Comparison of ENCODE assay signal across 1 cellular context in genomic region chr3:29456901-29457300, GRCh38.
TF ChIP-seq lines count a peak whose summit lies in the region.

No MANE protein-coding gene starts in this region.

TF ChIP-seq in H1, 55 proteins besides CTCF, POLR2A, EP300 and RAD21:
- no peak for TF ChIP-seq KDM4A (IDR thresholded peaks at IDR 0.05; ENCODE audit: low read depth, low read length, severe bottlenecking)
- TF ChIP-seq CTBP2 (IDR thresholded peaks at IDR 0.05; ENCODE audit: borderline replicate concordance, insufficient read depth, insufficient read length, low read length): no peak
- no peak for TF ChIP-seq RXRA (IDR thresholded peaks at IDR 0.05; ENCODE audit: insufficient read depth, low read depth, low read length)
- no peak for TF ChIP-seq CHD2 (IDR thresholded peaks at IDR 0.05; ENCODE audit: low read length)
- no peak for TF ChIP-seq GABPA (IDR thresholded peaks at IDR 0.05; ENCODE audit: borderline replicate concordance, insufficient read depth, low read length)
- TF ChIP-seq HDAC2 (IDR thresholded peaks at IDR 0.05; ENCODE audit: borderline replicate concordance in 1 of 2, low read depth in 2 of 2, low read length in 2 of 2): no peak
- TF ChIP-seq ATF2 (IDR thresholded peaks at IDR 0.05; ENCODE audit: low read length): no peak
- TF ChIP-seq RBBP5 (IDR thresholded peaks at IDR 0.05; ENCODE audit: borderline replicate concordance, low read depth, low read length): no peak
- TF ChIP-seq SP2 (IDR thresholded peaks at IDR 0.05; ENCODE audit: low read length): no peak
- TF ChIP-seq KDM5A (IDR thresholded peaks at IDR 0.05; ENCODE audit: low read length): no peak
- TF ChIP-seq, protein P1, sequence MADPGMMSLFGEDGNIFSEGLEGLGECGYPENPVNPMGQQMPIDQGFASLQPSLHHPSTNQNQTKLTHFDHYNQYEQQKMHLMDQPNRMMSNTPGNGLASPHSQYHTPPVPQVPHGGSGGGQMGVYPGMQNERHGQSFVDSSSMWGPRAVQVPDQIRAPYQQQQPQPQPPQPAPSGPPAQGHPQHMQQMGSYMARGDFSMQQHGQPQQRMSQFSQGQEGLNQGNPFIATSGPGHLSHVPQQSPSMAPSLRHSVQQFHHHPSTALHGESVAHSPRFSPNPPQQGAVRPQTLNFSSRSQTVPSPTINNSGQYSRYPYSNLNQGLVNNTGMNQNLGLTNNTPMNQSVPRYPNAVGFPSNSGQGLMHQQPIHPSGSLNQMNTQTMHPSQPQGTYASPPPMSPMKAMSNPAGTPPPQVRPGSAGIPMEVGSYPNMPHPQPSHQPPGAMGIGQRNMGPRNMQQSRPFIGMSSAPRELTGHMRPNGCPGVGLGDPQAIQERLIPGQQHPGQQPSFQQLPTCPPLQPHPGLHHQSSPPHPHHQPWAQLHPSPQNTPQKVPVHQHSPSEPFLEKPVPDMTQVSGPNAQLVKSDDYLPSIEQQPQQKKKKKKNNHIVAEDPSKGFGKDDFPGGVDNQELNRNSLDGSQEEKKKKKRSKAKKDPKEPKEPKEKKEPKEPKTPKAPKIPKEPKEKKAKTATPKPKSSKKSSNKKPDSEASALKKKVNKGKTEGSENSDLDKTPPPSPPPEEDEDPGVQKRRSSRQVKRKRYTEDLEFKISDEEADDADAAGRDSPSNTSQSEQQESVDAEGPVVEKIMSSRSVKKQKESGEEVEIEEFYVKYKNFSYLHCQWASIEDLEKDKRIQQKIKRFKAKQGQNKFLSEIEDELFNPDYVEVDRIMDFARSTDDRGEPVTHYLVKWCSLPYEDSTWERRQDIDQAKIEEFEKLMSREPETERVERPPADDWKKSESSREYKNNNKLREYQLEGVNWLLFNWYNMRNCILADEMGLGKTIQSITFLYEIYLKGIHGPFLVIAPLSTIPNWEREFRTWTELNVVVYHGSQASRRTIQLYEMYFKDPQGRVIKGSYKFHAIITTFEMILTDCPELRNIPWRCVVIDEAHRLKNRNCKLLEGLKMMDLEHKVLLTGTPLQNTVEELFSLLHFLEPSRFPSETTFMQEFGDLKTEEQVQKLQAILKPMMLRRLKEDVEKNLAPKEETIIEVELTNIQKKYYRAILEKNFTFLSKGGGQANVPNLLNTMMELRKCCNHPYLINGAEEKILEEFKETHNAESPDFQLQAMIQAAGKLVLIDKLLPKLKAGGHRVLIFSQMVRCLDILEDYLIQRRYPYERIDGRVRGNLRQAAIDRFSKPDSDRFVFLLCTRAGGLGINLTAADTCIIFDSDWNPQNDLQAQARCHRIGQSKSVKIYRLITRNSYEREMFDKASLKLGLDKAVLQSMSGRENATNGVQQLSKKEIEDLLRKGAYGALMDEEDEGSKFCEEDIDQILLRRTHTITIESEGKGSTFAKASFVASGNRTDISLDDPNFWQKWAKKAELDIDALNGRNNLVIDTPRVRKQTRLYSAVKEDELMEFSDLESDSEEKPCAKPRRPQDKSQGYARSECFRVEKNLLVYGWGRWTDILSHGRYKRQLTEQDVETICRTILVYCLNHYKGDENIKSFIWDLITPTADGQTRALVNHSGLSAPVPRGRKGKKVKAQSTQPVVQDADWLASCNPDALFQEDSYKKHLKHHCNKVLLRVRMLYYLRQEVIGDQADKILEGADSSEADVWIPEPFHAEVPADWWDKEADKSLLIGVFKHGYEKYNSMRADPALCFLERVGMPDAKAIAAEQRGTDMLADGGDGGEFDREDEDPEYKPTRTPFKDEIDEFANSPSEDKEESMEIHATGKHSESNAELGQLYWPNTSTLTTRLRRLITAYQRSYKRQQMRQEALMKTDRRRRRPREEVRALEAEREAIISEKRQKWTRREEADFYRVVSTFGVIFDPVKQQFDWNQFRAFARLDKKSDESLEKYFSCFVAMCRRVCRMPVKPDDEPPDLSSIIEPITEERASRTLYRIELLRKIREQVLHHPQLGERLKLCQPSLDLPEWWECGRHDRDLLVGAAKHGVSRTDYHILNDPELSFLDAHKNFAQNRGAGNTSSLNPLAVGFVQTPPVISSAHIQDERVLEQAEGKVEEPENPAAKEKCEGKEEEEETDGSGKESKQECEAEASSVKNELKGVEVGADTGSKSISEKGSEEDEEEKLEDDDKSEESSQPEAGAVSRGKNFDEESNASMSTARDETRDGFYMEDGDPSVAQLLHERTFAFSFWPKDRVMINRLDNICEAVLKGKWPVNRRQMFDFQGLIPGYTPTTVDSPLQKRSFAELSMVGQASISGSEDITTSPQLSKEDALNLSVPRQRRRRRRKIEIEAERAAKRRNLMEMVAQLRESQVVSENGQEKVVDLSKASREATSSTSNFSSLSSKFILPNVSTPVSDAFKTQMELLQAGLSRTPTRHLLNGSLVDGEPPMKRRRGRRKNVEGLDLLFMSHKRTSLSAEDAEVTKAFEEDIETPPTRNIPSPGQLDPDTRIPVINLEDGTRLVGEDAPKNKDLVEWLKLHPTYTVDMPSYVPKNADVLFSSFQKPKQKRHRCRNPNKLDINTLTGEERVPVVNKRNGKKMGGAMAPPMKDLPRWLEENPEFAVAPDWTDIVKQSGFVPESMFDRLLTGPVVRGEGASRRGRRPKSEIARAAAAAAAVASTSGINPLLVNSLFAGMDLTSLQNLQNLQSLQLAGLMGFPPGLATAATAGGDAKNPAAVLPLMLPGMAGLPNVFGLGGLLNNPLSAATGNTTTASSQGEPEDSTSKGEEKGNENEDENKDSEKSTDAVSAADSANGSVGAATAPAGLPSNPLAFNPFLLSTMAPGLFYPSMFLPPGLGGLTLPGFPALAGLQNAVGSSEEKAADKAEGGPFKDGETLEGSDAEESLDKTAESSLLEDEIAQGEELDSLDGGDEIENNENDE (IDR thresholded peaks at IDR 0.05; ENCODE audit: insufficient replicate concordance, low read length): no peak
- no peak for TF ChIP-seq SIX5 (IDR thresholded peaks at IDR 0.05; ENCODE audit: low read depth, low read length)
- TF ChIP-seq RNF2 (IDR thresholded peaks at IDR 0.05; ENCODE audit: borderline replicate concordance, low read depth, low read length, missing control alignments, poor library complexity, severe bottlenecking): no peak
- no peak for TF ChIP-seq HDAC6 (IDR thresholded peaks at IDR 0.05; ENCODE audit: low read depth, low read length)
- no peak for TF ChIP-seq YY1 (IDR thresholded peaks at IDR 0.05; ENCODE audit: low read depth, low read length)
- no peak for TF ChIP-seq CEBPB (IDR thresholded peaks at IDR 0.05; ENCODE audit: low read depth, low read length)
- no peak for TF ChIP-seq FOSL1 (IDR thresholded peaks at IDR 0.05; ENCODE audit: insufficient read depth, low read depth, low read length)
- no peak for TF ChIP-seq NANOG (IDR thresholded peaks at IDR 0.05; ENCODE audit: insufficient read depth, low read depth, low read length, poor library complexity, severe bottlenecking)
- no peak for TF ChIP-seq MAFK (IDR thresholded peaks at IDR 0.05; ENCODE audit: low read depth, low read length)
